Comparison of ENCODE assay signal across 9 cellular contexts in genomic region chr9:33202552-33203300, GRCh38. TPM values are rescaled to one million over a fixed set of nuclear protein-coding genes. Genes with fewer than 3 reads are reported as not detected.
DNase-seq lines count a peak whose midpoint lies in the region; ATAC-seq and TF ChIP-seq lines count a peak whose summit lies in the region.
"Had no signal": no experiment of that assay in that cellular context is flagged by ENCODE, and none has a peak within 500 bp of the region (broad histone marks: within the 10 kb centered on the region; RNA-seq: fewer than 3 reads in every experiment).

No MANE protein-coding gene starts in this region.

- 29 to 61% methylated on average over 8 to 9 of the region's 14 CpGs for WGBS in gastroesophageal sphincter (ENCODE audit: low coverage in 1 of 2), 2 donors

- no peaks in the 10 kb centered on the region for H3K27me3 ChIP-seq in gastroesophageal sphincter

- TF ChIP-seq CTCF in gastroesophageal sphincter (IDR thresholded peaks at IDR 0.05), result no peak

- peaks cover 32% of the 10 kb centered on the region for H3K4me1 Mint-ChIP-seq in activated CD8-positive, alpha-beta memory T cell treated with anti-CD3 and anti-CD28 coated beads, Interleukin-2, amount 10 ng/mL, durations not matched to agents 7 days and 5 days
- H3K4me1 Mint-ChIP-seq in T-helper 2 cell treated with Interferon-gamma antibody and Interleukin-4, amounts not matched to agents 5 μg/mL and 100 μg/mL, for 36 hours (ENCODE audit: low read depth), result peaks cover 16% of the 10 kb centered on the region

- TF ChIP-seq POLR2A in gastroesophageal sphincter (IDR thresholded peaks at IDR 0.05), result no peak

- H3K4me3 ChIP-seq in gastroesophageal sphincter, result no peak overlapping the region

- H3K4me1 ChIP-seq in gastroesophageal sphincter, result no peaks in the 10 kb centered on the region

- peak overlapping the region in 2 of 4 donors; percentile 32 to 40 for H3K27ac ChIP-seq in gastroesophageal sphincter

- peak; percentile 98 for ATAC-seq in activated CD8-positive, alpha-beta memory T cell treated with anti-CD3 and anti-CD28 coated beads, Interleukin-2, amount 10 ng/mL, durations not matched to agents 7 days and 5 days
- ATAC-seq in HG02943 (IDR thresholded peaks at IDR 0.05; ENCODE audit: low read depth, unreplicated experiment) (peak; percentile 100), gastroesophageal sphincter (peak; percentile 64)

- H3K9me3 Mint-ChIP-seq in activated CD8-positive, alpha-beta memory T cell treated with anti-CD3 and anti-CD28 coated beads, Interleukin-2, amount 10 ng/mL, durations not matched to agents 7 days and 5 days (ENCODE audit: low read depth), result no peaks in the 10 kb centered on the region
- H3K9me3 Mint-ChIP-seq in T-helper 2 cell treated with Interferon-gamma antibody and Interleukin-4, amounts not matched to agents 5 μg/mL and 100 μg/mL, for 36 hours, result no peaks in the 10 kb centered on the region

- H3K27me3 Mint-ChIP-seq in activated CD8-positive, alpha-beta memory T cell treated with anti-CD3 and anti-CD28 coated beads, Interleukin-2, amount 10 ng/mL, durations not matched to agents 7 days and 5 days, result peaks cover 10% of the 10 kb centered on the region
- peaks cover 19% of the 10 kb centered on the region for H3K27me3 Mint-ChIP-seq in T-helper 2 cell treated with Interferon-gamma antibody and Interleukin-4, amounts not matched to agents 5 μg/mL and 100 μg/mL, for 36 hours (ENCODE audit: low read depth)

- no peaks in the 10 kb centered on the region for H3K36me3 ChIP-seq in gastroesophageal sphincter

- CTCF ChIA-PET in activated CD8-positive, alpha-beta memory T cell treated with anti-CD3 and anti-CD28 coated beads, Interleukin-2, amount 10 ng/mL, durations not matched to agents 7 days and 5 days (lab: Charles Lee), result interaction anchor here (1.0 to 3.4 kb wide), 6 partner anchors 10 to 35 kb away, joined by 3 to 15 read pairs (median 3); partner anchors contain the start of gene B4GALT1

- peak overlapping the region; percentile 18 for H3K4me3 Mint-ChIP-seq in activated CD8-positive, alpha-beta memory T cell treated with anti-CD3 and anti-CD28 coated beads, Interleukin-2, amount 10 ng/mL, durations not matched to agents 7 days and 5 days
- H3K4me3 Mint-ChIP-seq in T-helper 2 cell treated with Interferon-gamma antibody and Interleukin-4, amounts not matched to agents 5 μg/mL and 100 μg/mL, for 36 hours, result peak overlapping the region; percentile 40

- peak overlapping the region; percentile 87 for H3K27ac Mint-ChIP-seq in activated CD8-positive, alpha-beta memory T cell treated with anti-CD3 and anti-CD28 coated beads, Interleukin-2, amount 10 ng/mL, durations not matched to agents 7 days and 5 days
- H3K27ac Mint-ChIP-seq in T-helper 2 cell treated with Interferon-gamma antibody and Interleukin-4, amounts not matched to agents 5 μg/mL and 100 μg/mL, for 36 hours, result no peak overlapping the region

- H3K36me3 Mint-ChIP-seq in activated CD8-positive, alpha-beta memory T cell treated with anti-CD3 and anti-CD28 coated beads, Interleukin-2, amount 10 ng/mL, durations not matched to agents 7 days and 5 days, result no peaks in the 10 kb centered on the region
- no peaks in the 10 kb centered on the region for H3K36me3 Mint-ChIP-seq in T-helper 2 cell treated with Interferon-gamma antibody and Interleukin-4, amounts not matched to agents 5 μg/mL and 100 μg/mL, for 36 hours (ENCODE audit: low read depth)

- no peaks in the 10 kb centered on the region for H3K9me3 ChIP-seq in gastroesophageal sphincter

- peak; percentile 87 for DNase-seq in activated CD8-positive, alpha-beta memory T cell treated with anti-CD3 and anti-CD28 coated beads, Interleukin-2, amount 10 ng/mL, durations not matched to agents 7 days and 5 days
- no peak for DNase-seq in activated CD8-positive, alpha-beta memory T cell treated with anti-CD3 and anti-CD28 coated beads, Interleukin-2, amount 50 U/mL, for 4 hours
- DNase-seq in T-helper 2 cell treated with Interferon-gamma antibody and Interleukin-4, amounts not matched to agents 5 μg/mL and 100 μg/mL, for 36 hours (ENCODE audit: low spot score), result peak; percentile 43
- DNase-seq in stromal cell of bone marrow (ENCODE audit: low read depth) (peak; percentile 84), NCI-H1092 treated with DMSO at 0.1 percent for 48 hours (lab: John Stamatoyannopoulos, UW) (no peak), hippocampal formation (lab: John Stamatoyannopoulos, UW) (no peak)

- no peak for TF ChIP-seq EP300 in gastroesophageal sphincter (IDR thresholded peaks at IDR 0.05)

RNA-seq across cellular contexts. Expression of gene B4GALT1, which starts 35.6 kb away (rescaled TPM):
- 10 to 100 TPM; 33.8 to 35.2 TPM for total RNA-seq in activated CD8-positive, alpha-beta memory T cell treated with anti-CD3 and anti-CD28 coated beads, Interleukin-2, amount 10 ng/mL, durations not matched to agents 7 days and 5 days
- 10 to 100 TPM; 22.9 to 43.3 (median 31.0) TPM for total RNA-seq in gastroesophageal sphincter

RNA-seq across cellular contexts. Expression of gene SPINK4, which starts 37.2 kb away (rescaled TPM):
- not detected for total RNA-seq in activated CD8-positive, alpha-beta memory T cell treated with anti-CD3 and anti-CD28 coated beads, Interleukin-2, amount 10 ng/mL, durations not matched to agents 7 days and 5 days
- total RNA-seq in gastroesophageal sphincter, result not detected
- total RNA-seq: activated CD8-positive, alpha-beta memory T cell treated with anti-CD3 and anti-CD28 coated beads for 36 hours had no signal

Comparison
In these comparisons a context has a peak if more than half of its experiments do, and no peak if none do; other contexts are left out.
1. DNase-seq: peak in activated CD8-positive, alpha-beta memory T cell treated with anti-CD3 and anti-CD28 coated beads, Interleukin-2, amount 10 ng/mL, durations not matched to agents 7 days and 5 days (single experiment), T-helper 2 cell treated with Interferon-gamma antibody and Interleukin-4, amounts not matched to agents 5 μg/mL and 100 μg/mL, for 36 hours (single experiment) and stromal cell of bone marrow (single experiment); none in activated CD8-positive, alpha-beta memory T cell treated with anti-CD3 and anti-CD28 coated beads, Interleukin-2, amount 50 U/mL, for 4 hours (single experiment), NCI-H1092 treated with DMSO at 0.1 percent for 48 hours (single experiment) and hippocampal formation (0 of 2).
2. Peak in every context shown above with its lines, with median percentiles within 50 percentile points of each other: ATAC-seq.